Comparison of ENCODE assay signal across 22 cellular contexts in genomic region chr7:100085515-100085914, GRCh38. TPM values are rescaled to one million over a fixed set of nuclear protein-coding genes. Genes with fewer than 3 reads are reported as not detected.
DNase-seq lines count a peak whose midpoint lies in the region; ATAC-seq and TF ChIP-seq lines count a peak whose summit lies in the region.
"Had no signal": no experiment of that assay in that cellular context is flagged by ENCODE, and none has a peak within 500 bp of the region (broad histone marks: within the 10 kb centered on the region; RNA-seq: fewer than 3 reads in every experiment).

No MANE protein-coding gene starts in this region.

- peaks cover 5% of the 10 kb centered on the region for H3K36me3 ChIP-seq in A673 (ENCODE audit: insufficient read depth, low read length, poor library complexity, severe bottlenecking)

- H3K27me3 Mint-ChIP-seq in CD4-positive, alpha-beta T cell = no peaks in the 10 kb centered on the region
- no peaks in the 10 kb centered on the region for H3K27me3 Mint-ChIP-seq in memory B cell
- no peaks in the 10 kb centered on the region for H3K27me3 Mint-ChIP-seq in activated T-cell treated with anti-CD3 and anti-CD28 coated beads, Interleukin-2, amount 50 U/mL, for 72 hours (ENCODE audit: low read depth)
- H3K27me3 Mint-ChIP-seq: CD4-positive, alpha-beta memory T cell had no signal

- POLR2A ChIA-PET in AG04450 (lab: Yijun Ruan, JAX) = no interaction called here
- POLR2A ChIA-PET in CD4-positive, alpha-beta T cell (lab: Charles Lee) = interaction anchor here (0.6 kb wide), 1 partner anchor 72 kb away, joined by 4 read pairs; no protein-coding TSS in a partner anchor
- POLR2A ChIA-PET in A673 (lab: Charles Lee; ENCODE audit: low non-redundant PET) = no interaction called here

- H3K9me3 ChIP-seq in AG04450 (ENCODE audit: control insufficient read depth, insufficient read depth, low read length) (no peaks in the 10 kb centered on the region; the same call in 1 of the 2 replicates), A673 (ENCODE audit: low read depth, low read length, poor library complexity, severe bottlenecking) (no peaks in the 10 kb centered on the region)
- no peaks in the 10 kb centered on the region for H3K9me3 ChIP-seq in CD4-positive, alpha-beta T cell (ENCODE audit: control insufficient read depth, low read length)
- H3K9me3 ChIP-seq: HAP-1, SJSA1 had no signal

- CTCF ChIA-PET in AG04450 (lab: Charles Lee) = no interaction called here
- CTCF ChIA-PET in CD4-positive, alpha-beta T cell (lab: Charles Lee) = no interaction called here
- CTCF ChIA-PET in A673 (lab: Charles Lee) = no interaction called here

- H3K4me3 Mint-ChIP-seq in CD4-positive, alpha-beta T cell = peak overlapping the region; percentile 25
- no peak overlapping the region for H3K4me3 Mint-ChIP-seq in memory B cell
- H3K4me3 Mint-ChIP-seq in activated T-cell treated with anti-CD3 and anti-CD28 coated beads, Interleukin-2, amount 50 U/mL, for 72 hours = no peak overlapping the region

- H3K27me3 ChIP-seq in AG04450 (ENCODE audit: control insufficient read depth, insufficient read depth, low read length) (no peaks in the 10 kb centered on the region), A673 (replicated peaks; ENCODE audit: insufficient read depth, low read depth, low read length, poor library complexity) (no peaks in the 10 kb centered on the region)
- no peaks in the 10 kb centered on the region for H3K27me3 ChIP-seq in CD4-positive, alpha-beta T cell (ENCODE audit: control insufficient read depth, insufficient read depth, low read length)
- H3K27me3 ChIP-seq: SJSA1 had no signal

- ATAC-seq in CD4-positive, alpha-beta T cell (ENCODE audit: poor library complexity) = no peak
- no peak for ATAC-seq in memory B cell (ENCODE audit: low read depth)
- no peak for ATAC-seq in activated T-cell treated with anti-CD3 and anti-CD28 coated beads, Interleukin-2, amount 50 U/mL, for 72 hours (replicated peaks in 1 of 2)
- ATAC-seq: GM12878 had no signal

- H3K4me1 Mint-ChIP-seq in CD4-positive, alpha-beta T cell (ENCODE audit: low read depth) = peaks cover 42% of the 10 kb centered on the region
- H3K4me1 Mint-ChIP-seq in memory B cell = peaks cover 20% of the 10 kb centered on the region
- peaks cover 39% of the 10 kb centered on the region for H3K4me1 Mint-ChIP-seq in activated T-cell treated with anti-CD3 and anti-CD28 coated beads, Interleukin-2, amount 50 U/mL, for 72 hours (ENCODE audit: low read depth)

- H3K27ac Mint-ChIP-seq in CD4-positive, alpha-beta T cell = peak overlapping the region; percentile 47
- peak overlapping the region; percentile 95 for H3K27ac Mint-ChIP-seq in memory B cell
- no peak overlapping the region for H3K27ac Mint-ChIP-seq in activated T-cell treated with anti-CD3 and anti-CD28 coated beads, Interleukin-2, amount 50 U/mL, for 72 hours

- H3K4me1 ChIP-seq in A673 (ENCODE audit: insufficient read depth, low read length, poor library complexity, severe bottlenecking) = peaks cover 34% of the 10 kb centered on the region

- intact Hi-C loops in CD4-positive, alpha-beta T cell (cut with DNase I, micrococcal nuclease) = loop anchor here in 1 of 2 experiments (10.0 kb wide), 2 partner anchors 171 to 941 kb away; partner anchors contain the start of genes SMURF1 and TRIM4
- intact Hi-C loops in A673 (cut with micrococcal nuclease; ENCODE audit: unreplicated experiment) = no loop called here

- no peak overlapping the region for H3K4me3 ChIP-seq in AG04450 (ENCODE audit: low read depth, low read length)
- no peak overlapping the region for H3K4me3 ChIP-seq in A673 (ENCODE audit: low read depth, low read length, poor library complexity, severe bottlenecking)
- H3K4me3 ChIP-seq: GM12878, HAP-1, SJSA1 had no signal

- H3K9me3 Mint-ChIP-seq in CD4-positive, alpha-beta T cell = no peaks in the 10 kb centered on the region
- no peaks in the 10 kb centered on the region for H3K9me3 Mint-ChIP-seq in memory B cell
- no peaks in the 10 kb centered on the region for H3K9me3 Mint-ChIP-seq in activated T-cell treated with anti-CD3 and anti-CD28 coated beads, Interleukin-2, amount 50 U/mL, for 72 hours

- BruUV-seq in A673 (replicated peaks; lab: Mats Ljungman, UMichigan) = no TSS peak

- TF ChIP-seq CTCF in AG04450 (IDR thresholded peaks at IDR 0.05; ENCODE audit: low read depth, low read length) (no peak), A673 (conservative IDR thresholded peaks at IDR 0.05; ENCODE audit: low read depth, low read length) (no peak)
- no peak for TF ChIP-seq CTCF in CD4-positive, alpha-beta T cell (IDR thresholded peaks at IDR 0.05)

- peaks cover 26% of the 10 kb centered on the region for H3K36me3 Mint-ChIP-seq in CD4-positive, alpha-beta T cell (ENCODE audit: low read depth)
- peaks cover 3% of the 10 kb centered on the region for H3K36me3 Mint-ChIP-seq in memory B cell
- peaks cover 3 to 6% of the 10 kb centered on the region in 2 donors for H3K36me3 Mint-ChIP-seq in activated T-cell treated with anti-CD3 and anti-CD28 coated beads, Interleukin-2, amount 50 U/mL, for 72 hours (ENCODE audit: insufficient read depth in 2 of 2)

- H3K27ac ChIP-seq in AG04450 (ENCODE audit: low read depth, low read length) (peak overlapping the region; percentile 31), A673 (ENCODE audit: low read depth, low read length, poor library complexity, severe bottlenecking) (no peak overlapping the region)
- no peak overlapping the region for H3K27ac ChIP-seq in CD4-positive, alpha-beta T cell (ENCODE audit: low read depth, low read length)
- H3K27ac ChIP-seq: HL-60 had no signal

- DNase-seq in AG04450 (ENCODE audit: low read depth, low spot score) = no peak
- DNase-seq in CD4-positive, alpha-beta T cell = no peak
- peak; percentile 34 for DNase-seq in NCI-H69 (lab: John Stamatoyannopoulos, UW)
- DNase-seq in memory B cell (ENCODE audit: low spot score in 2 of 2) = no peak
- DNase-seq in A673 (ENCODE audit: low spot score) = no peak
- DNase-seq in activated T-cell treated with anti-CD3 and anti-CD28 coated beads, Interleukin-2, amount 50 U/mL, for 72 hours = no peak
- no peak for DNase-seq in DMS114 treated with DMSO at 0.1 percent for 48 hours (lab: John Stamatoyannopoulos, UW; ENCODE audit: unreplicated experiment)
- DNase-seq in nucleus accumbens (lab: John Stamatoyannopoulos, UW) = no peak
- DNase-seq: ACHN; Calu3; CD4-positive, alpha-beta memory T cell; DMS79 treated with DMSO at 0.1 percent for 48 hours; KG1; NCI-H1105 treated with DMSO at 0.1 percent for 48 hours; NCI-H187; NCI-H345; NCI-H526; OCI-M1 had no signal

RNA-seq across cellular contexts. Expression of gene COPS6, which starts 3.3 kb away (rescaled TPM):
- polyA plus RNA-seq in AG04450 (2011; rRNA removed) = 265 and 308 TPM in 2 replicates
- 231 and 316 TPM in 2 replicates for polyA minus RNA-seq in AG04450 (2011; rRNA and poly(A)+ RNA removed)
- total RNA-seq in CD4-positive, alpha-beta T cell = 10 to 100 TPM; 79.0 to 83.9 TPM
- total RNA-seq in A673 (2021) = 155 and 166 TPM in 2 replicates
- 10 to 100 TPM; 43.7 to 45.4 TPM for total RNA-seq in activated T-cell treated with anti-CD3 and anti-CD28 coated beads, Interleukin-2, amount 50 U/mL, for 72 hours

RNA-seq across cellular contexts. Expression of gene ZNF3, which starts 4.0 kb away (rescaled TPM):
- polyA plus RNA-seq in AG04450 (2011; rRNA removed) = 35.3 and 37.0 TPM in 2 replicates
- polyA minus RNA-seq in AG04450 (2011; rRNA and poly(A)+ RNA removed) = 34.8 and 38.6 TPM in 2 replicates
- 10 to 100 TPM; 38.3 to 40.3 TPM for total RNA-seq in CD4-positive, alpha-beta T cell
- total RNA-seq in A673 (2021) = 50.2 and 50.8 TPM in 2 replicates
- 10 to 100 TPM; 23.1 to 24.2 TPM for total RNA-seq in activated T-cell treated with anti-CD3 and anti-CD28 coated beads, Interleukin-2, amount 50 U/mL, for 72 hours

RNA-seq across cellular contexts. Expression of gene MCM7, which starts 15.7 kb away (rescaled TPM):
- 39.5 and 44.2 TPM in 2 replicates for polyA plus RNA-seq in AG04450 (2011; rRNA removed)
- 56.9 and 63.1 TPM in 2 replicates for polyA minus RNA-seq in AG04450 (2011; rRNA and poly(A)+ RNA removed)
- 10 to 100 TPM; 54.5 to 56.0 TPM for total RNA-seq in CD4-positive, alpha-beta T cell
- total RNA-seq in A673 (2021) = 399 and 418 TPM in 2 replicates
- total RNA-seq in activated T-cell treated with anti-CD3 and anti-CD28 coated beads, Interleukin-2, amount 50 U/mL, for 72 hours = 100 to 1,000 TPM; 270 to 332 TPM

RNA-seq across cellular contexts. Expression of gene AP4M1, which starts 15.9 kb away (rescaled TPM):
- 25.4 and 26.1 TPM in 2 replicates for polyA plus RNA-seq in AG04450 (2011; rRNA removed)
- polyA minus RNA-seq in AG04450 (2011; rRNA and poly(A)+ RNA removed) = 31.1 and 42.8 TPM in 2 replicates
- 1 to 10 TPM; 2.8 to 4.0 TPM for total RNA-seq in CD4-positive, alpha-beta T cell
- total RNA-seq in A673 (2021) = 24.0 and 25.1 TPM in 2 replicates
- 10 to 100 TPM in 1 of 2 donors, 1 to 10 TPM in 1; 9.3 to 10.5 TPM for total RNA-seq in activated T-cell treated with anti-CD3 and anti-CD28 coated beads, Interleukin-2, amount 50 U/mL, for 72 hours

RNA-seq across cellular contexts. Expression of gene TAF6, which starts 33.6 kb away (rescaled TPM):
- polyA plus RNA-seq in AG04450 (2011; rRNA removed) = 28.2 and 31.2 TPM in 2 replicates
- 36.5 and 42.4 TPM in 2 replicates for polyA minus RNA-seq in AG04450 (2011; rRNA and poly(A)+ RNA removed)
- 10 to 100 TPM; 34.8 to 37.4 TPM for total RNA-seq in CD4-positive, alpha-beta T cell
- 97.3 and 98.8 TPM in 2 replicates for total RNA-seq in A673 (2021)
- 10 to 100 TPM; 76.7 to 88.1 TPM for total RNA-seq in activated T-cell treated with anti-CD3 and anti-CD28 coated beads, Interleukin-2, amount 50 U/mL, for 72 hours
